8 cellular contexts compared by ENCODE assay signal in the genomic region with DNA sequence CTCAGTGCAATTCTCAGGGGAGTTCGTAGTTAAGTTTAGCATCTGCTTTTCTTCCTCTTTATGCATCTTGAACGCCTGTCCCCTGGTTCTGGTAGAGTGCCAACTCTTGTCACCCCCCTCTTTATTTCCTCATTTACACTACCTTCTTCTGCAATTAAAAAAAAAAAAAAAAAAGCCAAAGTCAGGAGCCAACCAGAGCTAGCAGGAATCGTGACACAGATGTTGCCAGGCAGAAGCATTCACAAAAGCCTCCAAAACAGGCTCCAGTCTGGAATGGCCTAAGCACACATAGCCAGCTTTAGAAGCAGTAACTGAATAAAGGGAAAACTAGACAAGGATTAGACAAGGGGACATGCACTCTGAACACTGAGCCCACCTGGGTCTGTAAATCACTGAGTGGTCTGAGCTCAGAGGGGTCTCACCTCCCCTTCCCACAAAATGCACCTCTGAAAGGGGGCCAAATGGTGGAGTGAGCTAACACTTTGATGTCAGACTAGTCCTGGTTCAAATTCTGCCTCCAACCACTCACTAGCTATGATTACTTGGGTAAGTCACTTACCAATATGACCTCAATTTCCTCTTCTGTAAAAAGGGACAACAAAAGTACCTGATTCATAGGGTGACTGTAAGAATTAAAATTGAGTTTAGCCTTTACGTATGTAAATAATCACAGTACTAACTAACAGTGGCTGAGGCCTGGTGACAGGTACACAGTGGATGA. TPM values are rescaled to one million over a fixed set of nuclear protein-coding genes. Genes with fewer than 3 reads are reported as not detected.
DNase-seq lines count a peak whose midpoint lies in the region; ATAC-seq and TF ChIP-seq lines count a peak whose summit lies in the region.

No MANE protein-coding gene starts in this region.

- no peak for ATAC-seq in HG02798 (IDR thresholded peaks at IDR 0.05; ENCODE audit: poor library complexity, unreplicated experiment)

- H3K27me3 Mint-ChIP-seq in activated CD4-positive, alpha-beta T cell treated with anti-CD3 and anti-CD28 coated beads, Interleukin-2, amount 10 ng/mL, durations not matched to agents 24 days and 14 days = no peaks in the 10 kb centered on the region
- peaks cover 10% of the 10 kb centered on the region for H3K27me3 Mint-ChIP-seq in endothelial cell (ENCODE audit: unreplicated experiment)
- no peaks in the 10 kb centered on the region for H3K27me3 Mint-ChIP-seq in mesothelial cell of epicardium (ENCODE audit: low read depth)

- peak overlapping the region; percentile 98 for H3K27ac Mint-ChIP-seq in activated CD4-positive, alpha-beta T cell treated with anti-CD3 and anti-CD28 coated beads, Interleukin-2, amount 10 ng/mL, durations not matched to agents 24 days and 14 days
- H3K27ac Mint-ChIP-seq in endothelial cell (ENCODE audit: unreplicated experiment) (peak overlapping the region; percentile 99), mesothelial cell of epicardium (peak overlapping the region; percentile 89)

- H3K27ac ChIP-seq in temporal lobe (ENCODE audit: low read depth, low read length) = peak overlapping the region; percentile 89

- H3K9me3 Mint-ChIP-seq in activated CD4-positive, alpha-beta T cell treated with anti-CD3 and anti-CD28 coated beads, Interleukin-2, amount 10 ng/mL, durations not matched to agents 24 days and 14 days = no peaks in the 10 kb centered on the region
- H3K9me3 Mint-ChIP-seq in endothelial cell (ENCODE audit: unreplicated experiment) (no peaks in the 10 kb centered on the region), mesothelial cell of epicardium (no peaks in the 10 kb centered on the region)

- intact Hi-C loops in activated CD4-positive, alpha-beta T cell treated with anti-CD3 and anti-CD28 coated beads, Interleukin-2, amount 10 ng/mL, durations not matched to agents 24 days and 14 days (cut with micrococcal nuclease) = loop anchor here (1.0 to 5.0 kb wide), 3 partner anchors 39 to 742 kb away; partner anchors contain the start of gene RPS14

- peak; percentile 76 for DNase-seq in AG10803 (ENCODE audit: low read depth)
- DNase-seq in H4 (ENCODE audit: low spot score) = peak; percentile 50
- DNase-seq in NCI-H446 (lab: John Stamatoyannopoulos, UW) = peak; percentile 72 to 75
- DNase-seq in activated CD4-positive, alpha-beta T cell treated with anti-CD3 and anti-CD28 coated beads, Interleukin-2, amount 10 ng/mL, durations not matched to agents 24 days and 14 days = peak; percentile 87
- peak; percentile 53 for DNase-seq in endothelial cell (ENCODE audit: low spot score)
- DNase-seq in mesothelial cell of epicardium (ENCODE audit: low spot score in 2 of 2, unreplicated experiment in 2 of 2) = peak in 1 of 2 experiments; percentile 65

- peaks cover 34% of the 10 kb centered on the region for H3K4me1 Mint-ChIP-seq in activated CD4-positive, alpha-beta T cell treated with anti-CD3 and anti-CD28 coated beads, Interleukin-2, amount 10 ng/mL, durations not matched to agents 24 days and 14 days
- H3K4me1 Mint-ChIP-seq in endothelial cell (ENCODE audit: unreplicated experiment) = peaks cover 23% of the 10 kb centered on the region
- H3K4me1 Mint-ChIP-seq in mesothelial cell of epicardium = peaks cover 21% of the 10 kb centered on the region

- TF ChIP-seq CTCF in AG10803 (conservative IDR thresholded peaks at IDR 0.05; ENCODE audit: low read length) (no peak), endothelial cell (IDR thresholded peaks at IDR 0.05; ENCODE audit: unreplicated experiment) (no peak), mesothelial cell of epicardium (IDR thresholded peaks at IDR 0.05; ENCODE audit: unreplicated experiment) (no peak)

- peaks cover 37% of the 10 kb centered on the region for H3K36me3 Mint-ChIP-seq in activated CD4-positive, alpha-beta T cell treated with anti-CD3 and anti-CD28 coated beads, Interleukin-2, amount 10 ng/mL, durations not matched to agents 24 days and 14 days (ENCODE audit: low read depth)
- H3K36me3 Mint-ChIP-seq in endothelial cell (ENCODE audit: low read depth, unreplicated experiment) = no peaks in the 10 kb centered on the region
- no peaks in the 10 kb centered on the region for H3K36me3 Mint-ChIP-seq in mesothelial cell of epicardium

- no peak overlapping the region for H3K4me3 ChIP-seq in AG10803 (ENCODE audit: low read length)

- H3K4me3 Mint-ChIP-seq in activated CD4-positive, alpha-beta T cell treated with anti-CD3 and anti-CD28 coated beads, Interleukin-2, amount 10 ng/mL, durations not matched to agents 24 days and 14 days = peak overlapping the region; percentile 96
- H3K4me3 Mint-ChIP-seq in endothelial cell (ENCODE audit: unreplicated experiment) (peak overlapping the region; percentile 82), mesothelial cell of epicardium (peak overlapping the region; percentile 14)

RNA-seq across cellular contexts. Expression of gene CD74, which starts 2.0 kb away (rescaled TPM):
- 1.6 and 11.7 TPM in 2 replicates for total RNA-seq in H4 (2014; rRNA removed; shearing (Covaris generic))
- total RNA-seq in activated CD4-positive, alpha-beta T cell treated with anti-CD3 and anti-CD28 coated beads, Interleukin-2, amount 10 ng/mL, durations not matched to agents 24 days and 14 days = 322 and 325 TPM in 2 replicates
- total RNA-seq in endothelial cell (ENCODE audit: unreplicated experiment) = 170 TPM
- total RNA-seq in mesothelial cell of epicardium = 16.1 to 17.1 TPM (median 16.9 TPM) in 3 replicates
- 2.5 TPM for total RNA-seq in temporal lobe

RNA-seq across cellular contexts. Expression of gene RPS14, which starts 38.9 kb away (rescaled TPM):
- total RNA-seq in H4 (2014; rRNA removed; shearing (Covaris generic)) = 2,476 and 2,863 TPM in 2 replicates
- 2,567 and 2,587 TPM in 2 replicates for total RNA-seq in activated CD4-positive, alpha-beta T cell treated with anti-CD3 and anti-CD28 coated beads, Interleukin-2, amount 10 ng/mL, durations not matched to agents 24 days and 14 days
- total RNA-seq in endothelial cell (ENCODE audit: unreplicated experiment) (2,784 TPM), mesothelial cell of epicardium (2,586 to 2,705 TPM (median 2,627 TPM) in 3 replicates), temporal lobe (1,676 TPM)

RNA-seq across cellular contexts. Expression of gene TCOF1, which starts 53.2 kb away (rescaled TPM):
- total RNA-seq in H4 (2014; rRNA removed; shearing (Covaris generic)) = 23.6 and 32.9 TPM in 2 replicates
- total RNA-seq in activated CD4-positive, alpha-beta T cell treated with anti-CD3 and anti-CD28 coated beads, Interleukin-2, amount 10 ng/mL, durations not matched to agents 24 days and 14 days = 130 and 140 TPM in 2 replicates
- total RNA-seq in endothelial cell (ENCODE audit: unreplicated experiment) = 41.5 TPM
- total RNA-seq in mesothelial cell of epicardium = 53.7 to 58.8 TPM (median 55.7 TPM) in 3 replicates
- 11.3 TPM for total RNA-seq in temporal lobe

Comparison
In these comparisons a context has a peak if more than half of its experiments do, and no peak if none do; other contexts are left out.
1. H3K4me3 Mint-ChIP-seq: peak in every context shown above with its lines; median percentile 96 in activated CD4-positive, alpha-beta T cell treated with anti-CD3 and anti-CD28 coated beads, Interleukin-2, amount 10 ng/mL, durations not matched to agents 24 days and 14 days; 82 in endothelial cell; 14 in mesothelial cell of epicardium.